In the genomic region with DNA sequence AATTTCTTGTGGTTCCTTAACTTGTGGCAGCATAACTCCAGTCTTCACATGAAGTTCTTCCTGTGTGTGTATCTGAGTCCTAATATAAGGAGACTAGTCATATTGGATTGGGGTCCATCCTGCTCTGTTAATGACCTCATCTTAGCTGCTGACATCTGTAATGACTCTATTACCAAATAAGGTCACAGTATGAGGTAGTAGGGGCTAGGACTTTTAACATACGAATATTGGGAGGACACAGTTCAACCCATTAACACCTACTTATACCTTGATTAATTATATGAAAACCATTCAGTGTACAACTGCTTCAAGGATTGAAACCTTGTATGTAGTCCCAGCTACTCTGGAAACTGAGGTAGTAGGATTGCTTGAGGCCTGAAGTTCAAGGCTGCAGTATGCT, we compare ENCODE assay signal across 20 cellular contexts. TPM values are rescaled to one million over a fixed set of nuclear protein-coding genes. Genes with fewer than 3 reads are reported as not detected.
DNase-seq lines count a peak whose midpoint lies in the region; ATAC-seq, FAIRE-seq and TF ChIP-seq lines count a peak whose summit lies in the region.
"Had no signal": no experiment of that assay in that cellular context is flagged by ENCODE, and none has a peak within 500 bp of the region (broad histone marks: within the 10 kb centered on the region; RNA-seq: fewer than 3 reads in every experiment).

No MANE protein-coding gene starts in this region.

- no peak for FAIRE-seq in A549 (lab: Jason Lieb, UNC)
- FAIRE-seq: colon, RCC 7860 had no signal

- H3K9me3 ChIP-seq in A549 = no peaks in the 10 kb centered on the region
- H3K9me3 ChIP-seq in colonic mucosa = no peaks in the 10 kb centered on the region
- H3K9me3 ChIP-seq: esophagus squamous epithelium, left lung, stomach had no signal

- H3K9me3 Mint-ChIP-seq in GM23338 = no peaks in the 10 kb centered on the region; the same call in 2 of the 3 replicates
- H3K9me3 Mint-ChIP-seq in activated naive CD8-positive, alpha-beta T cell treated with anti-CD3 and anti-CD28 coated beads for 36 hours = peaks cover 1% of the 10 kb centered on the region
- H3K9me3 Mint-ChIP-seq: CD8-positive, alpha-beta memory T cell; natural killer cell had no signal

- H3K9ac ChIP-seq in colonic mucosa (ENCODE audit: low read depth in 2 of 2, low read length in 2 of 2) = no peak overlapping the region

- H3K4me3 Mint-ChIP-seq in GM23338 = no peak overlapping the region
- no peak overlapping the region for H3K4me3 Mint-ChIP-seq in activated naive CD8-positive, alpha-beta T cell treated with anti-CD3 and anti-CD28 coated beads for 36 hours
- H3K4me3 Mint-ChIP-seq: CD8-positive, alpha-beta memory T cell; natural killer cell had no signal

- H3K4me1 ChIP-seq in A549 = peaks cover 31% of the 10 kb centered on the region; the same call in 2 of the 3 replicates
- peaks cover 4% of the 10 kb centered on the region; the same call in 1 of the 2 replicates for H3K4me1 ChIP-seq in GM23338 (ENCODE audit: insufficient read depth)
- H3K4me1 ChIP-seq in colonic mucosa = no peaks in the 10 kb centered on the region

- H3K4me3 ChIP-seq in A549 (no peak overlapping the region), GM23338 (no peak overlapping the region), colonic mucosa (no peak overlapping the region)
- H3K4me3 ChIP-seq: esophagus squamous epithelium, left lung, stomach had no signal

- no peaks in the 10 kb centered on the region for H3K9me2 ChIP-seq in GM23338 (ENCODE audit: insufficient read depth)

- H3K27me3 ChIP-seq in GM23338 (ENCODE audit: insufficient read depth) = no peaks in the 10 kb centered on the region
- no peaks in the 10 kb centered on the region for H3K27me3 ChIP-seq in colonic mucosa
- H3K27me3 ChIP-seq: esophagus squamous epithelium, left lung, stomach had no signal

- H3K4me1 Mint-ChIP-seq in GM23338 = peaks cover 19% of the 10 kb centered on the region
- H3K4me1 Mint-ChIP-seq in activated naive CD8-positive, alpha-beta T cell treated with anti-CD3 and anti-CD28 coated beads for 36 hours = peaks cover 46% of the 10 kb centered on the region

- TF ChIP-seq EP300 in A549 (IDR thresholded peaks at IDR 0.05) = no peak

- TF ChIP-seq RAD21 in A549 (conservative IDR thresholded peaks at IDR 0.05 in 1 of 2, IDR thresholded peaks at IDR 0.05 in 1 of 2) = no peak

- H3K36me3 ChIP-seq in GM23338 (ENCODE audit: insufficient read depth) = peaks cover 38% of the 10 kb centered on the region
- H3K36me3 ChIP-seq in colonic mucosa = peaks cover 7% of the 10 kb centered on the region

- DNase-seq in A549 (ENCODE audit: low read depth in 1 of 2, low spot score in 1 of 2) (no peak), GM23338 (ENCODE audit: low spot score) (no peak), NCI-H187 treated with DMSO at 0.1 percent for 48 hours (lab: John Stamatoyannopoulos, UW) (no peak), cardiac septum (ENCODE audit: low spot score) (no peak), colonic mucosa (no peak)
- DNase-seq in activated naive CD8-positive, alpha-beta T cell treated with anti-CD3 and anti-CD28 coated beads for 36 hours = no peak
- DNase-seq: activated CD4-positive, alpha-beta T cell treated with anti-CD3 and anti-CD28 coated beads for 1 hour; activated naive CD4-positive, alpha-beta T cell treated with anti-CD3 and anti-CD28 coated beads, Interleukin-2, amount 50 U/mL, for 16 hours; CD8-positive, alpha-beta memory T cell; esophagus squamous epithelium; GDM1; left lung; natural killer cell; NCI-H1694 treated with DMSO at 0.1 percent for 48 hours; NCI-H510A treated with DMSO at 0.1 percent for 48 hours; right cardiac atrium; stimulated activated CD4-positive, alpha-beta T cell treated with anti-CD3 and anti-CD28 coated beads, Interleukin-4, amount 100 ng/mL, for 24 hours; stomach had no signal

- peak overlapping the region; percentile 52 for H3K27ac Mint-ChIP-seq in GM23338
- peak overlapping the region; percentile 29 for H3K27ac Mint-ChIP-seq in activated naive CD8-positive, alpha-beta T cell treated with anti-CD3 and anti-CD28 coated beads for 36 hours

- POLR2A ChIA-PET in A549 (lab: Yijun Ruan, JAX) = no interaction called here

- H3F3A ChIP-seq in GM23338 (replicated peaks; ENCODE audit: low read depth) = no peaks in the 10 kb centered on the region; the same call in 1 of the 2 replicates

- ATAC-seq in A549 (no peak), GM23338 (no peak)
- ATAC-seq: left lung, natural killer cell, right cardiac atrium had no signal

- H3K27ac ChIP-seq in A549 = no peak overlapping the region
- peak overlapping the region; percentile 60 for H3K27ac ChIP-seq in GM23338 (ENCODE audit: low read depth)
- no peak overlapping the region for H3K27ac ChIP-seq in colonic mucosa
- H3K27ac ChIP-seq: esophagus squamous epithelium, left lung, stomach had no signal

- H4K20me1 ChIP-seq in GM23338 (replicated peaks; ENCODE audit: insufficient read depth) = peaks cover 33% of the 10 kb centered on the region

- no peak for TF ChIP-seq CTCF in A549 (IDR thresholded peaks at IDR 0.05)
- no peak for TF ChIP-seq CTCF in GM23338 (conservative IDR thresholded peaks at IDR 0.05; ENCODE audit: low read depth in 2 of 2)
- TF ChIP-seq CTCF in colonic mucosa (IDR thresholded peaks at IDR 0.05) = no peak

- intact Hi-C loops in cardiac septum (cut with DNase I) = no loop called here
- intact Hi-C loops in colonic mucosa (cut with DNase I) = no loop called here

- no peak overlapping the region for H2AFZ ChIP-seq in GM23338

- CTCF ChIA-PET in A549 (lab: Yijun Ruan, JAX) = no interaction called here

- peaks cover 9% of the 10 kb centered on the region for H3K27me3 Mint-ChIP-seq in GM23338 (ENCODE audit: insufficient read depth, low read depth, poor library complexity)
- peaks cover 4% of the 10 kb centered on the region for H3K27me3 Mint-ChIP-seq in activated naive CD8-positive, alpha-beta T cell treated with anti-CD3 and anti-CD28 coated beads for 36 hours

- peaks cover 66% of the 10 kb centered on the region for H3K36me3 Mint-ChIP-seq in GM23338 (ENCODE audit: low read depth)
- peaks cover 50% of the 10 kb centered on the region for H3K36me3 Mint-ChIP-seq in activated naive CD8-positive, alpha-beta T cell treated with anti-CD3 and anti-CD28 coated beads for 36 hours
- H3K36me3 Mint-ChIP-seq: natural killer cell had no signal

- peaks cover 77% of the 10 kb centered on the region for H3K79me2 ChIP-seq in GM23338 (replicated peaks; ENCODE audit: insufficient read depth)

- no peak for TF ChIP-seq POLR2A in A549 (IDR thresholded peaks at IDR 0.05; ENCODE audit: low read length)

- WGBS in A549 (ENCODE audit: missing lambda C conversion rate) = 83% methylated on average over 1 of the region's 1 CpG

- H3K4me2 ChIP-seq in A549 (peak overlapping the region; percentile 29; the same call in 2 of the 3 replicates), GM23338 (no peak overlapping the region)

TF ChIP-seq in A549, 52 proteins besides CTCF, POLR2A, EP300 and RAD21 (continues in another document):
- TF ChIP-seq CEBPB (IDR thresholded peaks at IDR 0.05) = no peak

TF ChIP-seq in GM23338, 12 proteins besides CTCF, POLR2A, EP300 and RAD21 (continues in another document):
- TF ChIP-seq CREB1 (CRISPR knock-in tag; IDR thresholded peaks at IDR 0.05; ENCODE audit: low read depth) = no peak

RNA-seq across cellular contexts. Expression of gene OIP5, which starts 43.9 kb away (rescaled TPM):
- polyA plus RNA-seq in A549 (2011; rRNA removed) = 21.6 and 31.4 TPM in 2 replicates
- 24.5 and 28.5 TPM in 2 replicates for polyA plus RNA-seq in A549 (2012; cell fraction: cytosol; rRNA removed)
- polyA plus RNA-seq in A549 (2012; cell fraction: nucleus; rRNA removed) = 17.5 and 21.8 TPM in 2 replicates
- polyA plus RNA-seq in A549 (2017; fragmentation: RNase III; extraction: RNeasy Plus Mini Kit Qiagen cat#74134 plus additional on column Dnase treatment) = 21.7 to 23.2 TPM (median 22.4 TPM) in 3 replicates
- polyA minus RNA-seq in A549 (2011; rRNA and poly(A)+ RNA removed) = 4.9 TPM in 2 replicates
- 53.1 and 61.1 TPM in 2 replicates for total RNA-seq in GM23338 (2014; rRNA removed; shearing (Covaris generic))
- 60.0 and 71.7 TPM in 2 replicates for polyA plus RNA-seq in GM23338 (2016; fragmentation: Nextera tagmentation; extraction: Ambion mirVana)
- 10 to 100 TPM; 21.6 to 23.0 TPM for total RNA-seq in activated naive CD8-positive, alpha-beta T cell treated with anti-CD3 and anti-CD28 coated beads for 36 hours
- not detected for total RNA-seq in cardiac septum
- total RNA-seq in colonic mucosa = 10 to 100 TPM in 1 of 2 donors, 1 to 10 TPM in 1; 5.7 to 23.0 TPM

RNA-seq across cellular contexts. Expression of gene NUSAP1, which starts 44.2 kb away (rescaled TPM):
- polyA plus RNA-seq in A549 (2011; rRNA removed) = 79.7 and 103 TPM in 2 replicates
- polyA plus RNA-seq in A549 (2012; cell fraction: cytosol; rRNA removed) = 75.1 and 84.3 TPM in 2 replicates
- polyA plus RNA-seq in A549 (2012; cell fraction: nucleus; rRNA removed) = 99.1 and 116 TPM in 2 replicates
- polyA plus RNA-seq in A549 (2017; fragmentation: RNase III; extraction: RNeasy Plus Mini Kit Qiagen cat#74134 plus additional on column Dnase treatment) = 105 to 118 TPM (median 110 TPM) in 3 replicates
- 83.5 and 103 TPM in 2 replicates for polyA minus RNA-seq in A549 (2011; rRNA and poly(A)+ RNA removed)
- 126 and 150 TPM in 2 replicates for total RNA-seq in GM23338 (2014; rRNA removed; shearing (Covaris generic))
- polyA plus RNA-seq in GM23338 (2016; fragmentation: Nextera tagmentation; extraction: Ambion mirVana) = 260 and 272 TPM in 2 replicates
- 100 to 1,000 TPM; 155 to 165 TPM for total RNA-seq in activated naive CD8-positive, alpha-beta T cell treated with anti-CD3 and anti-CD28 coated beads for 36 hours
- 1.1 TPM for total RNA-seq in cardiac septum
- 10 to 100 TPM; 28.6 to 86.4 TPM for total RNA-seq in colonic mucosa

RNA-seq across cellular contexts. Expression of gene CHP1, which starts 57.4 kb away (rescaled TPM):
- polyA plus RNA-seq in A549 (2011; rRNA removed) (122 and 138 TPM in 2 replicates), A549 (2017; fragmentation: RNase III; extraction: RNeasy Plus Mini Kit Qiagen cat#74134 plus additional on column Dnase treatment) (101 to 117 TPM (median 115 TPM) in 3 replicates), GM23338 (2016; fragmentation: Nextera tagmentation; extraction: Ambion mirVana) (59.6 and 62.3 TPM in 2 replicates)
- 39.3 and 49.5 TPM in 2 replicates for polyA plus RNA-seq in A549 (2012; cell fraction: cytosol; rRNA removed)
- 11.4 and 19.4 TPM in 2 replicates for polyA plus RNA-seq in A549 (2012; cell fraction: nucleus; rRNA removed)
- polyA minus RNA-seq in A549 (2011; rRNA and poly(A)+ RNA removed) = 128 and 145 TPM in 2 replicates
- 109 and 134 TPM in 2 replicates for total RNA-seq in GM23338 (2014; rRNA removed; shearing (Covaris generic))
- total RNA-seq in activated naive CD8-positive, alpha-beta T cell treated with anti-CD3 and anti-CD28 coated beads for 36 hours = 10 to 100 TPM; 29.1 to 32.8 TPM
- total RNA-seq in cardiac septum (104 TPM), colonic mucosa (100 to 1,000 TPM; 251 to 388 TPM)

RNA-seq across cellular contexts. Expression of gene EXD1, which starts 57.9 kb away (rescaled TPM):
- polyA plus RNA-seq in A549 (2011; rRNA removed) = 0.36 and 0.39 TPM in 2 replicates
- 0.03 and 0.08 TPM in 2 replicates for polyA plus RNA-seq in A549 (2012; cell fraction: cytosol; rRNA removed)
- polyA plus RNA-seq in A549 (2012; cell fraction: nucleus; rRNA removed) = not detected in 2 replicates
- 0.14 to 0.34 TPM (median 0.26 TPM) in 3 replicates for polyA plus RNA-seq in A549 (2017; fragmentation: RNase III; extraction: RNeasy Plus Mini Kit Qiagen cat#74134 plus additional on column Dnase treatment)
- polyA minus RNA-seq in A549 (2011; rRNA and poly(A)+ RNA removed) = 0.19 and 0.25 TPM in 2 replicates
- 0.07 TPM in 1 of 2 replicates, not detected in the other for total RNA-seq in GM23338 (2014; rRNA removed; shearing (Covaris generic))
- polyA plus RNA-seq in GM23338 (2016; fragmentation: Nextera tagmentation; extraction: Ambion mirVana) = not detected in 2 replicates
- not detected for total RNA-seq in activated naive CD8-positive, alpha-beta T cell treated with anti-CD3 and anti-CD28 coated beads for 36 hours
- not detected for total RNA-seq in cardiac septum
- not detected for total RNA-seq in colonic mucosa
- total RNA-seq: CD8-positive, alpha-beta memory T cell; esophagus squamous epithelium; left lung; natural killer cell; right cardiac atrium; stomach had no signal
- polyA plus RNA-seq: right cardiac atrium, stomach had no signal

Comparison
In these comparisons a context has a peak if more than half of its experiments do, and no peak if none do; other contexts are left out.
1. RNA of gene NUSAP1, which starts 44.2 kb away (total RNA-seq): 155 to 165 TPM in activated naive CD8-positive, alpha-beta T cell treated with anti-CD3 and anti-CD28 coated beads for 36 hours, 126 to 150 TPM in GM23338 and 28.6 to 86.4 TPM in colonic mucosa; 1.1 TPM in cardiac septum (single experiment); every median in the first group is over 10 times any median in the second.